ENCODE assay signal across 9 cellular contexts in the genomic region with DNA sequence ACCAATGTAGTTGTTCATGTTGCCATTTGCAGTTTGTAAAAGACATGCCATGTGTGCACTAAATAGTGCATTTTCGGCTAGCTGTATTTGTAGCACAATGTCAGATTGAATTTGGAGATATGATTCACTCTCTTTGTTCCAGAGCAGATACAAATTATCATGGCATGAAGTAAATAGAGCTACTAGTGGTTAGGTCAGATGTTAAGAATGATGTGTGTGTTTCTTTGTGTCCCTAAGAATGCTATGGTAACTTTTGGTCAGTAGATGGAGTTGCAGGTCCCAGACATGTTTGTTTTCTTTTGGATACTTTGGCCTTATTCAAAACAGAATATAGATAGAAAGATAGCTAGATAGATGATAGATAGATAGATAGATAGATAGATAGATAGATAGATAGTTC.
DNase-seq lines count a peak whose midpoint lies in the region; ATAC-seq and TF ChIP-seq lines count a peak whose summit lies in the region.
"Had no signal": no experiment of that assay in that cellular context is flagged by ENCODE, and none has a peak within 500 bp of the region (broad histone marks: within the 10 kb centered on the region; RNA-seq: fewer than 3 reads in every experiment).

No MANE protein-coding gene starts in this region.

- peak; percentile 53 for TF ChIP-seq RAD21 in Ishikawa (IDR thresholded peaks at IDR 0.05; ENCODE audit: low read depth)

- no peak for TF ChIP-seq EP300 in Ishikawa (IDR thresholded peaks at IDR 0.05; ENCODE audit: borderline replicate concordance)

- DNase-seq in DMS114 treated with DMSO at 0.1 percent for 48 hours (lab: John Stamatoyannopoulos, UW; ENCODE audit: unreplicated experiment) (peak; percentile 3), medulla oblongata (ENCODE audit: extremely low spot score) (peak; percentile 48), HK-2 (ENCODE audit: unreplicated experiment) (no peak)
- DNase-seq in activated CD4-positive, alpha-beta T cell treated with anti-CD3 and anti-CD28 coated beads for 1 hour: no peak
- DNase-seq: activated CD4-positive, CD25-positive, alpha-beta regulatory T cell had no signal

- TF ChIP-seq CTCF in WI38 (IDR thresholded peaks at IDR 0.05; ENCODE audit: low read depth, low read length): peak; percentile 20; the same call in 1 of the 2 replicates

- no peak for ATAC-seq in HG03159 (IDR thresholded peaks at IDR 0.05; ENCODE audit: unreplicated experiment)
- ATAC-seq in activated CD4-positive, CD25-positive, alpha-beta regulatory T cell treated with anti-CD3 and anti-CD28 coated beads, Interleukin-2, amount 50 U/mL, for 24 hours: no peak

- no peak overlapping the region for H3K4me3 ChIP-seq in WI38 (ENCODE audit: low read depth, low read length)

TF ChIP-seq in Ishikawa, 13 proteins besides CTCF, POLR2A, EP300 and RAD21:
- TF ChIP-seq CREB1 (IDR thresholded peaks at IDR 0.05; ENCODE audit: low read depth) (no peak), FOXM1 (IDR thresholded peaks at IDR 0.05; ENCODE audit: borderline replicate concordance, low read depth) (no peak)
- TF ChIP-seq, protein P1, sequence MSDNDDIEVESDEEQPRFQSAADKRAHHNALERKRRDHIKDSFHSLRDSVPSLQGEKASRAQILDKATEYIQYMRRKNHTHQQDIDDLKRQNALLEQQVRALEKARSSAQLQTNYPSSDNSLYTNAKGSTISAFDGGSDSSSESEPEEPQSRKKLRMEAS (IDR thresholded peaks at IDR 0.05): no peak

Comparison
In these comparisons a context has a peak if more than half of its experiments do, and no peak if none do; other contexts are left out.
1. DNase-seq: peak in DMS114 treated with DMSO at 0.1 percent for 48 hours (single experiment) and medulla oblongata (single experiment); none in HK-2 (single experiment) and activated CD4-positive, alpha-beta T cell treated with anti-CD3 and anti-CD28 coated beads for 1 hour (single experiment).